Comparison of ENCODE assay signal across 11 cellular contexts in genomic region chr14:67814826-67815225, GRCh38. TPM values are rescaled to one million over a fixed set of nuclear protein-coding genes. Genes with fewer than 3 reads are reported as not detected.
DNase-seq lines count a peak whose midpoint lies in the region; FAIRE-seq and TF ChIP-seq lines count a peak whose summit lies in the region.
"Had no signal": no experiment of that assay in that cellular context is flagged by ENCODE, and none has a peak within 500 bp of the region (broad histone marks: within the 10 kb centered on the region; RNA-seq: fewer than 3 reads in every experiment).

No MANE protein-coding gene starts in this region.

- peak overlapping the region; percentile 93 for H3K4me3 Mint-ChIP-seq in activated CD4-positive, alpha-beta T cell treated with anti-CD3 and anti-CD28 coated beads, Interleukin-2, amount 10 ng/mL, durations not matched to agents 7 days and 5 days
- H3K4me3 Mint-ChIP-seq in endothelial cell (ENCODE audit: unreplicated experiment) = peak overlapping the region; percentile 96
- peak overlapping the region; percentile 94 for H3K4me3 Mint-ChIP-seq in progenitor cell of endocrine pancreas (ENCODE audit: low read depth)

- peak overlapping the region; percentile 97 for H3K27ac Mint-ChIP-seq in activated CD4-positive, alpha-beta T cell treated with anti-CD3 and anti-CD28 coated beads, Interleukin-2, amount 10 ng/mL, durations not matched to agents 7 days and 5 days
- H3K27ac Mint-ChIP-seq in endothelial cell (ENCODE audit: unreplicated experiment) (peak overlapping the region; percentile 64), progenitor cell of endocrine pancreas (peak overlapping the region; percentile 96)

- peak overlapping the region; percentile 83 for H3K4me2 ChIP-seq in PC-9

- H3K27ac ChIP-seq in PC-9 = no peak overlapping the region
- H3K27ac ChIP-seq in tibial artery = no peak overlapping the region
- H3K27ac ChIP-seq: SK-N-MC had no signal

- no peaks in the 10 kb centered on the region for H3K27me3 Mint-ChIP-seq in activated CD4-positive, alpha-beta T cell treated with anti-CD3 and anti-CD28 coated beads, Interleukin-2, amount 10 ng/mL, durations not matched to agents 7 days and 5 days
- H3K27me3 Mint-ChIP-seq in endothelial cell (ENCODE audit: unreplicated experiment) (peaks cover 8% of the 10 kb centered on the region), progenitor cell of endocrine pancreas (no peaks in the 10 kb centered on the region)

- H3K9me3 ChIP-seq in PC-9 (ENCODE audit: insufficient read depth, low read depth) (no peaks in the 10 kb centered on the region), tibial artery (no peaks in the 10 kb centered on the region)

- peaks cover 53% of the 10 kb centered on the region for H3K4me1 Mint-ChIP-seq in activated CD4-positive, alpha-beta T cell treated with anti-CD3 and anti-CD28 coated beads, Interleukin-2, amount 10 ng/mL, durations not matched to agents 7 days and 5 days
- peaks cover 15% of the 10 kb centered on the region for H3K4me1 Mint-ChIP-seq in endothelial cell (ENCODE audit: unreplicated experiment)
- peaks cover 19% of the 10 kb centered on the region for H3K4me1 Mint-ChIP-seq in progenitor cell of endocrine pancreas (ENCODE audit: low read depth)

- no peak for TF ChIP-seq POLR2A in GM12891 (IDR thresholded peaks at IDR 0.05; ENCODE audit: low read depth, low read length)

- TF ChIP-seq CTCF in PC-9 (conservative IDR thresholded peaks at IDR 0.05) (no peak), endothelial cell (IDR thresholded peaks at IDR 0.05; ENCODE audit: unreplicated experiment) (no peak), progenitor cell of endocrine pancreas (IDR thresholded peaks at IDR 0.05; ENCODE audit: unreplicated experiment) (no peak), tibial artery (IDR thresholded peaks at IDR 0.05) (no peak)

- no peak for DNase-seq in activated CD4-positive, alpha-beta T cell treated with anti-CD3 and anti-CD28 coated beads, Interleukin-2, amount 10 ng/mL, durations not matched to agents 7 days and 5 days
- no peak for DNase-seq in activated CD4-positive, alpha-beta T cell treated with anti-CD3 and anti-CD28 coated beads, Interleukin-2, amount 50 U/mL, for 4 hours
- DNase-seq in PC-9 = no peak
- DNase-seq in endothelial cell (ENCODE audit: low spot score) = no peak
- no peak for DNase-seq in progenitor cell of endocrine pancreas (ENCODE audit: low spot score, unreplicated experiment)
- DNase-seq in GM12891 (ENCODE audit: insufficient read length, low spot score) = no peak
- DNase-seq in tibial artery = no peak
- DNase-seq in NCI-H2081 (lab: John Stamatoyannopoulos, UW) = no peak
- DNase-seq: cortex of kidney, occipital lobe had no signal

- H3K9me2 ChIP-seq in PC-9 (ENCODE audit: insufficient read depth) = no peaks in the 10 kb centered on the region

- POLR2A ChIA-PET in activated CD4-positive, alpha-beta T cell treated with anti-CD3 and anti-CD28 coated beads, Interleukin-2, amount 10 ng/mL, durations not matched to agents 7 days and 5 days (lab: Charles Lee) = no interaction called here
- POLR2A ChIA-PET in PC-9 (lab: Charles Lee; ENCODE audit: unreplicated experiment) = no interaction called here

- peaks cover 18% of the 10 kb centered on the region for H3K79me2 ChIP-seq in PC-9 (ENCODE audit: low read depth)

- H3K27me3 ChIP-seq in PC-9 (ENCODE audit: insufficient read depth, low read depth) = no peaks in the 10 kb centered on the region
- no peaks in the 10 kb centered on the region for H3K27me3 ChIP-seq in tibial artery

- no TSS peak for BruUV-seq in PC-9 (replicated peaks; lab: Mats Ljungman, UMichigan)

- no peaks in the 10 kb centered on the region for H3K9me3 Mint-ChIP-seq in activated CD4-positive, alpha-beta T cell treated with anti-CD3 and anti-CD28 coated beads, Interleukin-2, amount 10 ng/mL, durations not matched to agents 7 days and 5 days
- H3K9me3 Mint-ChIP-seq in endothelial cell (ENCODE audit: unreplicated experiment) (no peaks in the 10 kb centered on the region), progenitor cell of endocrine pancreas (ENCODE audit: low read depth) (no peaks in the 10 kb centered on the region)

- H3F3A ChIP-seq in PC-9 (ENCODE audit: insufficient read depth, low read depth) = no peaks in the 10 kb centered on the region

- H4K20me1 ChIP-seq in PC-9 (ENCODE audit: insufficient read depth) = 0 out of 2 replicates have a peak, but pooled peaks cover 7% of the 10 kb centered on the region

- peak overlapping the region; percentile 83; the same call in 1 of the 2 replicates for H3K4me3 ChIP-seq in PC-9
- H3K4me3 ChIP-seq in tibial artery = no peak overlapping the region

- no peak for FAIRE-seq in GM12891 (lab: Jason Lieb, UNC)

- CTCF ChIA-PET in activated CD4-positive, alpha-beta T cell treated with anti-CD3 and anti-CD28 coated beads, Interleukin-2, amount 10 ng/mL, durations not matched to agents 7 days and 5 days (lab: Charles Lee) = no interaction called here
- CTCF ChIA-PET in PC-9 (lab: Charles Lee) = no interaction called here

- intact Hi-C loops in PC-9 (cut with micrococcal nuclease; ENCODE audit: unreplicated experiment) (no loop called here), tibial artery (cut with DNase I; ENCODE audit: low total_unique reads) (no loop called here)

- H3K36me3 ChIP-seq in PC-9 (ENCODE audit: low read depth) = peaks cover 10% of the 10 kb centered on the region; the same call in 1 of the 2 replicates
- peaks cover 22 to 30% (median 27%) of the 10 kb centered on the region in 3 donors for H3K36me3 ChIP-seq in tibial artery

- H3K4me1 ChIP-seq in PC-9 (replicated peaks; ENCODE audit: insufficient read depth) = peaks cover 15% of the 10 kb centered on the region; the same call in 1 of the 2 replicates
- H3K4me1 ChIP-seq in tibial artery = peaks cover 0 to 32% (median 19%) of the 10 kb centered on the region in 4 donors

- H2AFZ ChIP-seq in PC-9 = no peak overlapping the region

- peaks cover 12% of the 10 kb centered on the region for H3K36me3 Mint-ChIP-seq in activated CD4-positive, alpha-beta T cell treated with anti-CD3 and anti-CD28 coated beads, Interleukin-2, amount 10 ng/mL, durations not matched to agents 7 days and 5 days (ENCODE audit: low read depth)
- H3K36me3 Mint-ChIP-seq in endothelial cell (ENCODE audit: low read depth, unreplicated experiment) (peaks cover 18% of the 10 kb centered on the region), progenitor cell of endocrine pancreas (ENCODE audit: insufficient read depth) (peaks cover 8% of the 10 kb centered on the region)

TF ChIP-seq in GM12891, 5 proteins besides CTCF, POLR2A, EP300 and RAD21:
- no peak for TF ChIP-seq POLR2AphosphoS5 (IDR thresholded peaks at IDR 0.05; ENCODE audit: low read depth, low read length)
- TF ChIP-seq SPI1 (IDR thresholded peaks at IDR 0.05; ENCODE audit: low read depth, low read length) = no peak
- TF ChIP-seq POU2F2 (IDR thresholded peaks at IDR 0.05; ENCODE audit: low read depth, low read length) = no peak
- no peak for TF ChIP-seq PAX5 (IDR thresholded peaks at IDR 0.05; ENCODE audit: insufficient read depth, low read length, severe bottlenecking)
- TF ChIP-seq TAF1 (IDR thresholded peaks at IDR 0.05; ENCODE audit: low read depth, low read length) = no peak
TF ChIP-seq in GM12891: peak in this region for 0.

RNA-seq across cellular contexts. Expression of gene ZFYVE26, which starts 1.6 kb away (rescaled TPM):
- 10 to 100 TPM; 25.2 to 27.4 TPM for total RNA-seq in activated CD4-positive, alpha-beta T cell treated with anti-CD3 and anti-CD28 coated beads, Interleukin-2, amount 10 ng/mL, durations not matched to agents 7 days and 5 days
- total RNA-seq in PC-9 (2021) (18.9 and 19.2 TPM in 2 replicates), endothelial cell (ENCODE audit: unreplicated experiment) (28.9 TPM), progenitor cell of endocrine pancreas (33.9 and 34.8 TPM in 2 replicates)
- polyA plus RNA-seq in GM12891 (2012; ENCODE audit: low read depth, missing spikeins) = 8.2 TPM

RNA-seq across cellular contexts. Expression of gene RAD51B, which starts 4.8 kb away (rescaled TPM):
- 10 to 100 TPM; 20.6 to 30.3 TPM for total RNA-seq in activated CD4-positive, alpha-beta T cell treated with anti-CD3 and anti-CD28 coated beads, Interleukin-2, amount 10 ng/mL, durations not matched to agents 7 days and 5 days
- total RNA-seq in PC-9 (2021) (29.9 and 30.8 TPM in 2 replicates), endothelial cell (ENCODE audit: unreplicated experiment) (23.5 TPM), progenitor cell of endocrine pancreas (24.7 and 24.9 TPM in 2 replicates)
- polyA plus RNA-seq in GM12891 (2012; ENCODE audit: low read depth, missing spikeins) = 13.5 TPM
